8 cellular contexts compared by ENCODE assay signal in genomic region chr3:14633819-14634424, GRCh38. TPM values are rescaled to one million over a fixed set of nuclear protein-coding genes. Genes with fewer than 3 reads are reported as not detected.
DNase-seq lines count a peak whose midpoint lies in the region; ATAC-seq, FAIRE-seq and TF ChIP-seq lines count a peak whose summit lies in the region.

No MANE protein-coding gene starts in this region.

- intact Hi-C loops in activated T-helper 2 cell treated with anti-CD3 and anti-CD28 coated beads, Interferon-gamma antibody, Interleukin-2, Interleukin-4, amounts not matched to agents 10 μg/mL and 5 μg/mL and 100 μg/mL, durations not matched to agents 14 hours and 24 hours and 36 hours (cut with micrococcal nuclease) = loop anchor here (1.0 kb wide), 1 partner anchor 287 kb away; no protein-coding TSS in a partner anchor

- H3K4me1 Mint-ChIP-seq in activated T-helper 2 cell treated with anti-CD3 and anti-CD28 coated beads, Interferon-gamma antibody, Interleukin-2, Interleukin-4, amounts not matched to agents 10 μg/mL and 5 μg/mL and 100 μg/mL, durations not matched to agents 14 hours and 24 hours and 36 hours (ENCODE audit: low read depth) = no peaks in the 10 kb centered on the region
- H3K4me1 Mint-ChIP-seq in glutamatergic neuron (ENCODE audit: low read depth, unreplicated experiment) = no peaks in the 10 kb centered on the region

- no peak overlapping the region for H3K27ac Mint-ChIP-seq in activated T-helper 2 cell treated with anti-CD3 and anti-CD28 coated beads, Interferon-gamma antibody, Interleukin-2, Interleukin-4, amounts not matched to agents 10 μg/mL and 5 μg/mL and 100 μg/mL, durations not matched to agents 14 hours and 24 hours and 36 hours
- H3K27ac Mint-ChIP-seq in glutamatergic neuron (ENCODE audit: unreplicated experiment) = no peak overlapping the region

- H3K9me3 ChIP-seq in small intestine (ENCODE audit: control insufficient read depth, low read depth) = no peaks in the 10 kb centered on the region

- H3K4me3 ChIP-seq in BJ (ENCODE audit: low read depth, low read length) (no peak overlapping the region), small intestine (ENCODE audit: low read depth in 1 of 2, low read length in 2 of 2) (no peak overlapping the region)

- no peaks in the 10 kb centered on the region for H3K9me3 Mint-ChIP-seq in activated T-helper 2 cell treated with anti-CD3 and anti-CD28 coated beads, Interferon-gamma antibody, Interleukin-2, Interleukin-4, amounts not matched to agents 10 μg/mL and 5 μg/mL and 100 μg/mL, durations not matched to agents 14 hours and 24 hours and 36 hours
- H3K9me3 Mint-ChIP-seq in glutamatergic neuron (ENCODE audit: unreplicated experiment) = peaks cover 3% of the 10 kb centered on the region

- ATAC-seq in GM21825 (IDR thresholded peaks at IDR 0.05; ENCODE audit: unreplicated experiment) (peak; percentile 63), GM21381 (IDR thresholded peaks at IDR 0.05; ENCODE audit: unreplicated experiment) (no peak)

- POLR2A ChIA-PET in BJ (lab: Charles Lee) = no interaction called here

- FAIRE-seq in small intestine (lab: Jason Lieb, UNC) = no peak

- H3K27me3 ChIP-seq in BJ (ENCODE audit: control insufficient read depth, insufficient read depth, low read length) (no peaks in the 10 kb centered on the region), small intestine (ENCODE audit: control insufficient read depth in 2 of 2, insufficient read depth in 2 of 2, low read length in 2 of 2) (peaks cover 0 to 8% of the 10 kb centered on the region in 2 donors)

- no peak for DNase-seq in BJ (ENCODE audit: low read depth)
- DNase-seq in RPMI8226 = peak; percentile 74
- DNase-seq in activated T-helper 2 cell treated with anti-CD3 and anti-CD28 coated beads, Interferon-gamma antibody, Interleukin-2, Interleukin-4, amounts not matched to agents 10 μg/mL and 5 μg/mL and 100 μg/mL, durations not matched to agents 14 hours and 24 hours and 36 hours (ENCODE audit: low spot score) = peak; percentile 32
- peak; percentile 65 for DNase-seq in glutamatergic neuron
- DNase-seq in small intestine = peak; percentile 51
- no peak for DNase-seq in NCI-H510A (lab: John Stamatoyannopoulos, UW)

- H3K36me3 ChIP-seq in BJ (ENCODE audit: control insufficient read depth, insufficient read depth, low read length) = no peaks in the 10 kb centered on the region
- no peaks in the 10 kb centered on the region for H3K36me3 ChIP-seq in small intestine (ENCODE audit: control insufficient read depth in 2 of 2, insufficient read depth in 2 of 2, low read length in 2 of 2)

- TF ChIP-seq CTCF in BJ (IDR thresholded peaks at IDR 0.05; ENCODE audit: insufficient read depth, low read depth, low read length) (peak; percentile 75), glutamatergic neuron (IDR thresholded peaks at IDR 0.05; ENCODE audit: partially characterized antibody, unreplicated experiment) (peak; percentile 83)

- 40 to 49% (median 43%) methylated on average over 8 of the region's 8 CpGs for WGBS in small intestine, 3 donors

- no peaks in the 10 kb centered on the region for H3K36me3 Mint-ChIP-seq in activated T-helper 2 cell treated with anti-CD3 and anti-CD28 coated beads, Interferon-gamma antibody, Interleukin-2, Interleukin-4, amounts not matched to agents 10 μg/mL and 5 μg/mL and 100 μg/mL, durations not matched to agents 14 hours and 24 hours and 36 hours (ENCODE audit: low read depth)
- H3K36me3 Mint-ChIP-seq in glutamatergic neuron (ENCODE audit: unreplicated experiment) = peaks cover 3% of the 10 kb centered on the region

- CTCF ChIA-PET in BJ (lab: Yijun Ruan, JAX) = interaction anchor here (1.0 kb wide), 1 partner anchor 14 kb away, joined by 3 read pairs; no protein-coding TSS in a partner anchor

- peaks cover 16% of the 10 kb centered on the region for H3K27me3 Mint-ChIP-seq in activated T-helper 2 cell treated with anti-CD3 and anti-CD28 coated beads, Interferon-gamma antibody, Interleukin-2, Interleukin-4, amounts not matched to agents 10 μg/mL and 5 μg/mL and 100 μg/mL, durations not matched to agents 14 hours and 24 hours and 36 hours (ENCODE audit: low read depth)
- H3K27me3 Mint-ChIP-seq in glutamatergic neuron (ENCODE audit: unreplicated experiment) = no peaks in the 10 kb centered on the region

- peak overlapping the region in 1 of 2 donors; percentile 14 for H3K27ac ChIP-seq in small intestine (ENCODE audit: low read depth in 1 of 2, low read length in 1 of 2)

- H3K4me1 ChIP-seq in small intestine (ENCODE audit: control insufficient read depth in 2 of 2, insufficient read depth in 1 of 2, low read depth in 1 of 2, low read length in 1 of 2) = no peaks in the 10 kb centered on the region

- no peak overlapping the region for H3K4me3 Mint-ChIP-seq in activated T-helper 2 cell treated with anti-CD3 and anti-CD28 coated beads, Interferon-gamma antibody, Interleukin-2, Interleukin-4, amounts not matched to agents 10 μg/mL and 5 μg/mL and 100 μg/mL, durations not matched to agents 14 hours and 24 hours and 36 hours (ENCODE audit: low read depth)
- H3K4me3 Mint-ChIP-seq in glutamatergic neuron (ENCODE audit: unreplicated experiment) = no peak overlapping the region

RNA-seq across cellular contexts. Expression of gene CCDC174, which starts 17.6 kb away (rescaled TPM):
- polyA plus RNA-seq in BJ (2011; rRNA removed) (8.9 and 9.3 TPM in 2 replicates), small intestine (10 to 100 TPM; 15.3 to 19.0 (median 18.6) TPM)
- 4.7 and 6.8 TPM in 2 replicates for polyA minus RNA-seq in BJ (2011; rRNA and poly(A)+ RNA removed)
- total RNA-seq in activated T-helper 2 cell treated with anti-CD3 and anti-CD28 coated beads, Interferon-gamma antibody, Interleukin-2, Interleukin-4, amounts not matched to agents 10 μg/mL and 5 μg/mL and 100 μg/mL, durations not matched to agents 14 hours and 24 hours and 36 hours = 15.0 and 18.8 TPM in 2 replicates
- total RNA-seq in glutamatergic neuron (ENCODE audit: unreplicated experiment) = 22.1 TPM

RNA-seq across cellular contexts. Expression of gene C3orf20, which starts 41.0 kb away (rescaled TPM):
- not detected in 2 replicates for polyA plus RNA-seq in BJ (2011; rRNA removed)
- polyA minus RNA-seq in BJ (2011; rRNA and poly(A)+ RNA removed) = 0.10 and 0.14 TPM in 2 replicates
- 0.07 and 0.16 TPM in 2 replicates for total RNA-seq in activated T-helper 2 cell treated with anti-CD3 and anti-CD28 coated beads, Interferon-gamma antibody, Interleukin-2, Interleukin-4, amounts not matched to agents 10 μg/mL and 5 μg/mL and 100 μg/mL, durations not matched to agents 14 hours and 24 hours and 36 hours
- total RNA-seq in glutamatergic neuron (ENCODE audit: unreplicated experiment) = not detected
- under 1 TPM in 1 of 3 donors, not detected in 2; 0.07 TPM for polyA plus RNA-seq in small intestine

Comparison
In these comparisons a context has a peak if more than half of its experiments do, and no peak if none do; other contexts are left out.
1. DNase-seq: peak in RPMI8226 (single experiment), activated T-helper 2 cell treated with anti-CD3 and anti-CD28 coated beads, Interferon-gamma antibody, Interleukin-2, Interleukin-4, amounts not matched to agents 10 μg/mL and 5 μg/mL and 100 μg/mL, durations not matched to agents 14 hours and 24 hours and 36 hours (single experiment), glutamatergic neuron (single experiment) and small intestine (single experiment); none in BJ (single experiment) and NCI-H510A (single experiment).